18 cellular contexts compared by ENCODE assay signal in the genomic region with DNA sequence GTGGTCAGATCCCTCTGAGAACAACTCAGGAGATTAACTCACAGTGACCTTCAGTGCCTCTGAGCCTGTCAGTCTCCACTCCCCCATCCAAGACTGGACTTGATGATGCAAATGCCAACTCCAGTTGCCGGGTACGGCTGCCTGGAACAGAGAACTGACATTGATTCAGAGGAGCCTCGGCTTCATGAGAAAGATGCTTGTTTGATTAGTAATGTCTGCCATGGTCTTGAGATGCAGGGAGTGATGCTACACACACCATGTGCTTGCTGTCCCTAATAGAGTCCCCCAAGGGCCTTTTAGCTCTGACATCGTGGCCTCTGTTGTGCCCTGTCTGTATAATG.
"Had no signal": no experiment of that assay in that cellular context is flagged by ENCODE, and none has a peak within 500 bp of the region (broad histone marks: within the 10 kb centered on the region; RNA-seq: fewer than 3 reads in every experiment).

No MANE protein-coding gene starts in this region.

- H3K9me3 ChIP-seq: gastrocnemius medialis, heart right ventricle, tibial artery, vagina had no signal

- H3K4me3 ChIP-seq: gastrocnemius medialis, heart right ventricle, tibial artery, vagina had no signal

- H3K27ac Mint-ChIP-seq: activated naive CD8-positive, alpha-beta T cell treated with anti-CD3 and anti-CD28 coated beads for 36 hours; naive thymus-derived CD4-positive, alpha-beta T cell; stimulated activated naive B cell treated with anti-CD40 and anti-IgM and Interleukin-4, amounts not matched to agents 10 μg/mL and 1 μg/mL and 100 μg/mL, for 72 hours had no signal

- H3K36me3 Mint-ChIP-seq: activated naive CD8-positive, alpha-beta T cell treated with anti-CD3 and anti-CD28 coated beads for 36 hours; naive thymus-derived CD4-positive, alpha-beta T cell; stimulated activated naive B cell treated with anti-CD40 and anti-IgM and Interleukin-4, amounts not matched to agents 10 μg/mL and 1 μg/mL and 100 μg/mL, for 72 hours had no signal

- H3K4me3 Mint-ChIP-seq: activated naive CD8-positive, alpha-beta T cell treated with anti-CD3 and anti-CD28 coated beads for 36 hours; naive thymus-derived CD4-positive, alpha-beta T cell; stimulated activated naive B cell treated with anti-CD40 and anti-IgM and Interleukin-4, amounts not matched to agents 10 μg/mL and 1 μg/mL and 100 μg/mL, for 72 hours had no signal

- DNase-seq: activated CD4-positive, alpha-beta T cell treated with anti-CD3 and anti-CD28 coated beads, Interleukin-2, amount 50 U/mL, for 4 hours; activated gamma-delta T cell; activated naive CD8-positive, alpha-beta T cell treated with anti-CD3 and anti-CD28 coated beads for 36 hours; activated T-cell treated with anti-CD3 and anti-CD28 coated beads, Interleukin-2, amount 50 U/mL, for 1 hour; cerebellar nuclear complex; dermis blood vessel endothelial cell; gastrocnemius medialis; heart right ventricle; left colon; mammary epithelial cell; naive thymus-derived CD4-positive, alpha-beta T cell; stimulated activated CD4-positive, alpha-beta T cell treated with anti-CD3 and anti-CD28 coated beads, Interleukin-15, amount 100 ng/mL, for 24 hours; stimulated activated CD4-positive, alpha-beta T cell treated with anti-CD3 and anti-CD28 coated beads, Interleukin-4, amount 100 ng/mL, for 1 hour; stimulated activated naive B cell treated with anti-CD40 and anti-IgM and Interleukin-4, amounts not matched to agents 10 μg/mL and 1 μg/mL and 100 μg/mL, for 72 hours; SW 1271 had no signal

- H3K27me3 Mint-ChIP-seq: activated naive CD8-positive, alpha-beta T cell treated with anti-CD3 and anti-CD28 coated beads for 36 hours had no signal

- ATAC-seq: left colon; naive thymus-derived CD4-positive, alpha-beta T cell; stimulated activated naive B cell treated with anti-CD40 and anti-IgM and Interleukin-4, amounts not matched to agents 10 μg/mL and 1 μg/mL and 100 μg/mL, for 72 hours had no signal

- H3K4me1 Mint-ChIP-seq: activated naive CD8-positive, alpha-beta T cell treated with anti-CD3 and anti-CD28 coated beads for 36 hours; naive thymus-derived CD4-positive, alpha-beta T cell had no signal

- H3K27me3 ChIP-seq: gastrocnemius medialis, vagina had no signal

- H3K4me1 ChIP-seq: gastrocnemius medialis, parathyroid adenoma, vagina had no signal

- H3K36me3 ChIP-seq: gastrocnemius medialis, heart right ventricle, tibial artery, vagina had no signal

- H3K9me3 Mint-ChIP-seq: activated naive CD8-positive, alpha-beta T cell treated with anti-CD3 and anti-CD28 coated beads for 36 hours; naive thymus-derived CD4-positive, alpha-beta T cell; stimulated activated naive B cell treated with anti-CD40 and anti-IgM and Interleukin-4, amounts not matched to agents 10 μg/mL and 1 μg/mL and 100 μg/mL, for 72 hours had no signal

- H3K27ac ChIP-seq: gastrocnemius medialis, heart right ventricle, parathyroid adenoma, tibial artery, vagina had no signal
